ENCODE assay signal across 8 cellular contexts in the genomic region with DNA sequence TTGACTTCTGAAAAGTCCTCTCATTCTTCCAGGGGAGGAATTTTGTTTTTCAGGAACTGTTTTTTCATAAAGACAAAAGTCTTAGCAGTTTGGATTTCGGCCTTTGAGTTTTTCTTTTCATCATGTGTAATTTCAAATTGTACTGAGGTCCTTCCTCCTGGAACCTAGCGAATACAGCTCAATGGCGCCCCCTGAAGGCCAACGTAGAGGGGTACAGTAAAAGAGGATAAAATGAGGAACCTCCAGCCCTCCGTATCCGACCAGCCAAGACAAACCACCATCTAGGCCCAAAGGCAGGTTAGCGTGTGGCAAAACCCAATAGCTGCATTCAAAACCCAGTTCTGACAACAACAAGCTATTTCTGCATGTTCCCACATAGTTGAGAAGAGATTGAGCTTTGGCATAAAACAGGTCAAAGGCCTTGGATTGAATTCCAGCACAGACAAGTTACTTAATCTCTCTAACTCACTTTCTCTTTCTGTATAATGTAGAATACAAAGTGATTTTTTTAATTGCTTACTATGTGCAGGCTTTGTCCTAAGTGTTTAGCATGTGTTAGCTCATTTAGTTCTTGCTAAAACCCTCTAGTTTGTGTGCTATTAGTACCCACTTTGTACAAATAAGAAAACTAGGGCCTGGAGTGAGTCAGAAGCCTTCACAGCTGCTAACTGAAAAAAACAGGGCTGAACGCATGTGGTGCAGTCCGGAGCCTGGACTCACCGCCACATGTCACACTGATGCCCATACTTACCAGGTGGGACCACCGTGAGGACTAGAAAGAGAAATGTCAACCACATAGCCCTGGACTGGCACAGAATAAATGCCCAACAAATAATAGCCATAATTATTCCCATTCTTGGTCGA. TPM values are rescaled to one million over a fixed set of nuclear protein-coding genes. Genes with fewer than 3 reads are reported as not detected.
A peak's percentile ranks its signal among the peaks of the same experiment; 100 is the strongest.
DNase-seq lines count a peak whose midpoint lies in the region; ATAC-seq, FAIRE-seq and TF ChIP-seq lines count a peak whose summit lies in the region.

No MANE protein-coding gene starts in this region.

- no peak overlapping the region for H3K27ac ChIP-seq in astrocyte (ENCODE audit: low read depth, low read length)
- peak overlapping the region in 1 of 2 donors; percentile 11 for H3K27ac ChIP-seq in small intestine (ENCODE audit: low read depth in 1 of 2, low read length in 1 of 2)

- H3K36me3 ChIP-seq in astrocyte (ENCODE audit: insufficient read depth, low read length) (no peaks in the 10 kb centered on the region), small intestine (ENCODE audit: control insufficient read depth in 2 of 2, insufficient read depth in 2 of 2, low read length in 2 of 2) (no peaks in the 10 kb centered on the region)

- DNase-seq in GM12864 (ENCODE audit: low read depth) (peak; percentile 84), NCI-H1092 treated with DMSO at 0.1 percent for 48 hours (lab: John Stamatoyannopoulos, UW) (peak; percentile 84), T-helper 22 cell (ENCODE audit: low read depth) (peak; percentile 63), astrocyte (ENCODE audit: low read depth) (peak; percentile 49), hippocampal formation (lab: John Stamatoyannopoulos, UW) (peak; percentile 60 to 67), small intestine (peak; percentile 89), HuH-7.5 (ENCODE audit: low spot score) (no peak)

- no peaks in the 10 kb centered on the region for H3K9me3 ChIP-seq in astrocyte (ENCODE audit: insufficient read depth, low read depth, low read length)
- H3K9me3 ChIP-seq in small intestine (ENCODE audit: control insufficient read depth, low read depth): no peaks in the 10 kb centered on the region

- TF ChIP-seq CTCF in GM12864 (IDR thresholded peaks at IDR 0.05; ENCODE audit: low read depth, low read length, missing control alignments) (peak; percentile 75), astrocyte (IDR thresholded peaks at IDR 0.05; ENCODE audit: insufficient read depth, low read depth, low read length) (peak; percentile 84)

- H3K79me2 ChIP-seq in astrocyte (ENCODE audit: insufficient read depth, low read length): no peaks in the 10 kb centered on the region

- peak overlapping the region; percentile 59 for H2AFZ ChIP-seq in astrocyte (ENCODE audit: low read depth, low read length)

- FAIRE-seq in astrocyte (lab: Jason Lieb, UNC): peak; percentile 95
- peak; percentile 71 for FAIRE-seq in small intestine (lab: Jason Lieb, UNC)

- ATAC-seq in HG02571 (IDR thresholded peaks at IDR 0.05; ENCODE audit: unreplicated experiment): peak; percentile 56

- peak overlapping the region; percentile 46 for H3K9ac ChIP-seq in astrocyte (ENCODE audit: low read length)

- peaks cover 14% of the 10 kb centered on the region for H3K27me3 Mint-ChIP-seq in astrocyte (ENCODE audit: low read depth, unreplicated experiment)

- no peaks in the 10 kb centered on the region for H3K9me3 Mint-ChIP-seq in astrocyte (ENCODE audit: unreplicated experiment)

- no peaks in the 10 kb centered on the region for H3K27me3 ChIP-seq in astrocyte (ENCODE audit: insufficient read depth, low read length)
- H3K27me3 ChIP-seq in small intestine (ENCODE audit: control insufficient read depth in 2 of 2, insufficient read depth in 2 of 2, low read length in 2 of 2): no peaks in the 10 kb centered on the region

- no peaks in the 10 kb centered on the region for H3K36me3 Mint-ChIP-seq in astrocyte (ENCODE audit: low read depth, unreplicated experiment)

- H3K4me3 Mint-ChIP-seq in astrocyte (ENCODE audit: unreplicated experiment): no peak overlapping the region

- peaks cover 5% of the 10 kb centered on the region for H3K4me1 ChIP-seq in astrocyte (ENCODE audit: insufficient read depth, low read length)
- peaks cover 0 to 8% of the 10 kb centered on the region in 2 donors for H3K4me1 ChIP-seq in small intestine (ENCODE audit: control insufficient read depth in 2 of 2, insufficient read depth in 1 of 2, low read depth in 1 of 2, low read length in 1 of 2)

- peak overlapping the region; percentile 39 for H3K4me2 ChIP-seq in astrocyte (ENCODE audit: low read length)

- H3K4me1 Mint-ChIP-seq in astrocyte (ENCODE audit: low read depth, unreplicated experiment): peaks cover 7% of the 10 kb centered on the region

- no peak overlapping the region for H3K4me3 ChIP-seq in GM12864 (ENCODE audit: low read depth, low read length)
- no peak overlapping the region for H3K4me3 ChIP-seq in astrocyte (ENCODE audit: insufficient read depth, low read depth, low read length)
- H3K4me3 ChIP-seq in small intestine (ENCODE audit: low read depth in 1 of 2, low read length in 2 of 2): no peak overlapping the region

- 30 to 34% (median 33%) methylated on average over 12 of the region's 12 CpGs for WGBS in small intestine, 3 donors

- H3K27ac Mint-ChIP-seq in astrocyte (ENCODE audit: unreplicated experiment): peak overlapping the region; percentile 81

- H4K20me1 ChIP-seq in astrocyte (ENCODE audit: insufficient read depth, low read length): no peaks in the 10 kb centered on the region

RNA-seq across cellular contexts. Expression of gene ETS1, which starts 43.2 kb away (rescaled TPM):
- total RNA-seq in astrocyte: 87.7 and 107 TPM in 2 replicates
- 10 to 100 TPM in 2 of 3 donors, 1 to 10 TPM in 1; 5.1 to 28.0 (median 13.8) TPM for polyA plus RNA-seq in small intestine
